1 cellular context compared by ENCODE assay signal in the genomic region with DNA sequence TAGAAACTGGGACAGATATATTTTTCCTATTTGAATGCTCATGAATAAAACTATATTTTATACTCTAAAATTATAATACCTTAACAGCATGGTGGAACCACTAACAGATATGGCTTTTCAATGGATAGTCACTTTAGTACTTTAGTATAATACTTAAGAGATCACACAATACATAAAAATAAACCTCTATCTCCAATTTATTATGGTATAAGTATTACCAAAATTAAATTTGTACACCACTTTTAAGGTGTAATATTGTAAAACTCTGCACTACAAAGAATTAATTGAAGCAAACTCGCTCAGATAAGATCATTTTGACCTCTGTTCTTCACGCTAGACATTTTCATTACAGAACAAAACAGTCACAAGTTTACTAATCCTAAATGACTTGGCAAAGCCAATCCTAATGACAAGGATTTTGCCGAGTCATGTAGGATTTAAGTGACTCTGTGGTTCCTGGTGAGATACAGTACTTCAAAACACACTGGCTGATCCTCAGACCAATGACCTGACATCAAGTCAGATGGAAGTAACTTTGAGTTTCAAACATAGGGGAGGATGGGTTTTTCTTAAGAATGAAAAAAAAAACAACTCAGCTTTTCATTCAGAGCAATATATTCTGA.
TF ChIP-seq lines count a peak whose summit lies in the region.

No MANE protein-coding gene starts in this region.

TF ChIP-seq in K562, 482 proteins besides CTCF, POLR2A, EP300 and RAD21 (continued from another document and continues in another):
- TF ChIP-seq NCOA4 (IDR thresholded peaks at IDR 0.05; ENCODE audit: partially characterized antibody): no peak
- TF ChIP-seq, protein P1, sequence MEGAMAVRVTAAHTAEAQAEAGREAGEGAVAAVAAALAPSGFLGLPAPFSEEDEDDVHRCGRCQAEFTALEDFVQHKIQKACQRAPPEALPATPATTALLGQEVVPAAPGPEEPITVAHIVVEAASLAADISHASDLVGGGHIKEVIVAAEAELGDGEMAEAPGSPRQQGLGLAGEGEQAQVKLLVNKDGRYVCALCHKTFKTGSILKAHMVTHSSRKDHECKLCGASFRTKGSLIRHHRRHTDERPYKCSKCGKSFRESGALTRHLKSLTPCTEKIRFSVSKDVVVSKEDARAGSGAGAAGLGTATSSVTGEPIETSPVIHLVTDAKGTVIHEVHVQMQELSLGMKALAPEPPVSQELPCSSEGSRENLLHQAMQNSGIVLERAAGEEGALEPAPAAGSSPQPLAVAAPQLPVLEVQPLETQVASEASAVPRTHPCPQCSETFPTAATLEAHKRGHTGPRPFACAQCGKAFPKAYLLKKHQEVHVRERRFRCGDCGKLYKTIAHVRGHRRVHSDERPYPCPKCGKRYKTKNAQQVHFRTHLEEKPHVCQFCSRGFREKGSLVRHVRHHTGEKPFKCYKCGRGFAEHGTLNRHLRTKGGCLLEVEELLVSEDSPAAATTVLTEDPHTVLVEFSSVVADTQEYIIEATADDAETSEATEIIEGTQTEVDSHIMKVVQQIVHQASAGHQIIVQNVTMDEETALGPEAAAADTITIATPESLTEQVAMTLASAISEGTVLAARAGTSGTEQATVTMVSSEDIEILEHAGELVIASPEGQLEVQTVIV (CRISPR knock-in tag; IDR thresholded peaks at IDR 0.05; ENCODE audit: borderline replicate concordance): no peak
- no peak for TF ChIP-seq PRMT5 (CRISPR knock-in tag; IDR thresholded peaks at IDR 0.05)
- peak; percentile 100 for TF ChIP-seq ZNF316 (IDR thresholded peaks at IDR 0.05)
- TF ChIP-seq CBFB (CRISPR knock-in tag; IDR thresholded peaks at IDR 0.05): no peak
- no peak for TF ChIP-seq NR2C2 (CRISPR knock-in tag; IDR thresholded peaks at IDR 0.05)
- peak; percentile 82 for TF ChIP-seq NR2C2 (tag; IDR thresholded peaks at IDR 0.05)
- TF ChIP-seq PRPF4 (IDR thresholded peaks at IDR 0.05; ENCODE audit: insufficient read depth, low read depth, low read length, poor library complexity, severe bottlenecking): no peak
- TF ChIP-seq, protein P2, sequence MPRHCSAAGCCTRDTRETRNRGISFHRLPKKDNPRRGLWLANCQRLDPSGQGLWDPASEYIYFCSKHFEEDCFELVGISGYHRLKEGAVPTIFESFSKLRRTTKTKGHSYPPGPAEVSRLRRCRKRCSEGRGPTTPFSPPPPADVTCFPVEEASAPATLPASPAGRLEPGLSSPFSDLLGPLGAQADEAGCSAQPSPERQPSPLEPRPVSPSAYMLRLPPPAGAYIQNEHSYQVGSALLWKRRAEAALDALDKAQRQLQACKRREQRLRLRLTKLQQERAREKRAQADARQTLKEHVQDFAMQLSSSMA (CRISPR knock-in tag; IDR thresholded peaks at IDR 0.05): no peak
- TF ChIP-seq ARID1B (IDR thresholded peaks at IDR 0.05): peak; percentile 86
- TF ChIP-seq PTBP1 (IDR thresholded peaks at IDR 0.05; ENCODE audit: low read depth, low read length): no peak
- TF ChIP-seq EGR1 (conservative IDR thresholded peaks at IDR 0.05): no peak
- no peak for TF ChIP-seq HMGN3 (IDR thresholded peaks at IDR 0.05; ENCODE audit: borderline replicate concordance, extremely low read depth, insufficient read length, low read depth, low read length)
- no peak; the same call in 1 of the 2 replicates for TF ChIP-seq ZNF263 (CRISPR knock-in tag; IDR thresholded peaks at IDR 0.05; ENCODE audit: borderline replicate concordance)
- TF ChIP-seq RBM14 (IDR thresholded peaks at IDR 0.05; ENCODE audit: borderline replicate concordance, insufficient read depth, low read depth, low read length): no peak
- TF ChIP-seq, protein P3, sequence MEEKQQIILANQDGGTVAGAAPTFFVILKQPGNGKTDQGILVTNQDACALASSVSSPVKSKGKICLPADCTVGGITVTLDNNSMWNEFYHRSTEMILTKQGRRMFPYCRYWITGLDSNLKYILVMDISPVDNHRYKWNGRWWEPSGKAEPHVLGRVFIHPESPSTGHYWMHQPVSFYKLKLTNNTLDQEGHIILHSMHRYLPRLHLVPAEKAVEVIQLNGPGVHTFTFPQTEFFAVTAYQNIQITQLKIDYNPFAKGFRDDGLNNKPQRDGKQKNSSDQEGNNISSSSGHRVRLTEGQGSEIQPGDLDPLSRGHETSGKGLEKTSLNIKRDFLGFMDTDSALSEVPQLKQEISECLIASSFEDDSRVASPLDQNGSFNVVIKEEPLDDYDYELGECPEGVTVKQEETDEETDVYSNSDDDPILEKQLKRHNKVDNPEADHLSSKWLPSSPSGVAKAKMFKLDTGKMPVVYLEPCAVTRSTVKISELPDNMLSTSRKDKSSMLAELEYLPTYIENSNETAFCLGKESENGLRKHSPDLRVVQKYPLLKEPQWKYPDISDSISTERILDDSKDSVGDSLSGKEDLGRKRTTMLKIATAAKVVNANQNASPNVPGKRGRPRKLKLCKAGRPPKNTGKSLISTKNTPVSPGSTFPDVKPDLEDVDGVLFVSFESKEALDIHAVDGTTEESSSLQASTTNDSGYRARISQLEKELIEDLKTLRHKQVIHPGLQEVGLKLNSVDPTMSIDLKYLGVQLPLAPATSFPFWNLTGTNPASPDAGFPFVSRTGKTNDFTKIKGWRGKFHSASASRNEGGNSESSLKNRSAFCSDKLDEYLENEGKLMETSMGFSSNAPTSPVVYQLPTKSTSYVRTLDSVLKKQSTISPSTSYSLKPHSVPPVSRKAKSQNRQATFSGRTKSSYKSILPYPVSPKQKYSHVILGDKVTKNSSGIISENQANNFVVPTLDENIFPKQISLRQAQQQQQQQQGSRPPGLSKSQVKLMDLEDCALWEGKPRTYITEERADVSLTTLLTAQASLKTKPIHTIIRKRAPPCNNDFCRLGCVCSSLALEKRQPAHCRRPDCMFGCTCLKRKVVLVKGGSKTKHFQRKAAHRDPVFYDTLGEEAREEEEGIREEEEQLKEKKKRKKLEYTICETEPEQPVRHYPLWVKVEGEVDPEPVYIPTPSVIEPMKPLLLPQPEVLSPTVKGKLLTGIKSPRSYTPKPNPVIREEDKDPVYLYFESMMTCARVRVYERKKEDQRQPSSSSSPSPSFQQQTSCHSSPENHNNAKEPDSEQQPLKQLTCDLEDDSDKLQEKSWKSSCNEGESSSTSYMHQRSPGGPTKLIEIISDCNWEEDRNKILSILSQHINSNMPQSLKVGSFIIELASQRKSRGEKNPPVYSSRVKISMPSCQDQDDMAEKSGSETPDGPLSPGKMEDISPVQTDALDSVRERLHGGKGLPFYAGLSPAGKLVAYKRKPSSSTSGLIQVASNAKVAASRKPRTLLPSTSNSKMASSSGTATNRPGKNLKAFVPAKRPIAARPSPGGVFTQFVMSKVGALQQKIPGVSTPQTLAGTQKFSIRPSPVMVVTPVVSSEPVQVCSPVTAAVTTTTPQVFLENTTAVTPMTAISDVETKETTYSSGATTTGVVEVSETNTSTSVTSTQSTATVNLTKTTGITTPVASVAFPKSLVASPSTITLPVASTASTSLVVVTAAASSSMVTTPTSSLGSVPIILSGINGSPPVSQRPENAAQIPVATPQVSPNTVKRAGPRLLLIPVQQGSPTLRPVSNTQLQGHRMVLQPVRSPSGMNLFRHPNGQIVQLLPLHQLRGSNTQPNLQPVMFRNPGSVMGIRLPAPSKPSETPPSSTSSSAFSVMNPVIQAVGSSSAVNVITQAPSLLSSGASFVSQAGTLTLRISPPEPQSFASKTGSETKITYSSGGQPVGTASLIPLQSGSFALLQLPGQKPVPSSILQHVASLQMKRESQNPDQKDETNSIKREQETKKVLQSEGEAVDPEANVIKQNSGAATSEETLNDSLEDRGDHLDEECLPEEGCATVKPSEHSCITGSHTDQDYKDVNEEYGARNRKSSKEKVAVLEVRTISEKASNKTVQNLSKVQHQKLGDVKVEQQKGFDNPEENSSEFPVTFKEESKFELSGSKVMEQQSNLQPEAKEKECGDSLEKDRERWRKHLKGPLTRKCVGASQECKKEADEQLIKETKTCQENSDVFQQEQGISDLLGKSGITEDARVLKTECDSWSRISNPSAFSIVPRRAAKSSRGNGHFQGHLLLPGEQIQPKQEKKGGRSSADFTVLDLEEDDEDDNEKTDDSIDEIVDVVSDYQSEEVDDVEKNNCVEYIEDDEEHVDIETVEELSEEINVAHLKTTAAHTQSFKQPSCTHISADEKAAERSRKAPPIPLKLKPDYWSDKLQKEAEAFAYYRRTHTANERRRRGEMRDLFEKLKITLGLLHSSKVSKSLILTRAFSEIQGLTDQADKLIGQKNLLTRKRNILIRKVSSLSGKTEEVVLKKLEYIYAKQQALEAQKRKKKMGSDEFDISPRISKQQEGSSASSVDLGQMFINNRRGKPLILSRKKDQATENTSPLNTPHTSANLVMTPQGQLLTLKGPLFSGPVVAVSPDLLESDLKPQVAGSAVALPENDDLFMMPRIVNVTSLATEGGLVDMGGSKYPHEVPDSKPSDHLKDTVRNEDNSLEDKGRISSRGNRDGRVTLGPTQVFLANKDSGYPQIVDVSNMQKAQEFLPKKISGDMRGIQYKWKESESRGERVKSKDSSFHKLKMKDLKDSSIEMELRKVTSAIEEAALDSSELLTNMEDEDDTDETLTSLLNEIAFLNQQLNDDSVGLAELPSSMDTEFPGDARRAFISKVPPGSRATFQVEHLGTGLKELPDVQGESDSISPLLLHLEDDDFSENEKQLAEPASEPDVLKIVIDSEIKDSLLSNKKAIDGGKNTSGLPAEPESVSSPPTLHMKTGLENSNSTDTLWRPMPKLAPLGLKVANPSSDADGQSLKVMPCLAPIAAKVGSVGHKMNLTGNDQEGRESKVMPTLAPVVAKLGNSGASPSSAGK (IDR thresholded peaks at IDR 0.05): peak; percentile 3; the same call in 1 of the 2 replicates
- TF ChIP-seq NFIC (IDR thresholded peaks at IDR 0.05): peak; percentile 29
- no peak for TF ChIP-seq SMARCA5 (IDR thresholded peaks at IDR 0.05)
- 0 out of 2 replicates have a peak, but pooled peaks have one; percentile 9 for TF ChIP-seq MTA2 (IDR thresholded peaks at IDR 0.05; ENCODE audit: low read depth)
- TF ChIP-seq RNF2 (IDR thresholded peaks at IDR 0.05): peak; percentile 60
- TF ChIP-seq, protein P4, sequence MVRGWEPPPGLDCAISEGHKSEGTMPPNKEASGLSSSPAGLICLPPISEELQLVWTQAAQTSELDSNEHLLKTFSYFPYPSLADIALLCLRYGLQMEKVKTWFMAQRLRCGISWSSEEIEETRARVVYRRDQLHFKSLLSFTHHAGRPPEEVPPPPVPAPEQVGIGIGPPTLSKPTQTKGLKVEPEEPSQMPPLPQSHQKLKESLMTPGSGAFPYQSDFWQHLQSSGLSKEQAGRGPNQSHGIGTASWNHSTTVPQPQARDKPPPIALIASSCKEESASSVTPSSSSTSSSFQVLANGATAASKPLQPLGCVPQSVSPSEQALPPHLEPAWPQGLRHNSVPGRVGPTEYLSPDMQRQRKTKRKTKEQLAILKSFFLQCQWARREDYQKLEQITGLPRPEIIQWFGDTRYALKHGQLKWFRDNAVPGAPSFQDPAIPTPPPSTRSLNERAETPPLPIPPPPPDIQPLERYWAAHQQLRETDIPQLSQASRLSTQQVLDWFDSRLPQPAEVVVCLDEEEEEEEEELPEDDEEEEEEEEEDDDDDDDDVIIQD (CRISPR knock-in tag; IDR thresholded peaks at IDR 0.05): no peak
- TF ChIP-seq, protein P5, sequence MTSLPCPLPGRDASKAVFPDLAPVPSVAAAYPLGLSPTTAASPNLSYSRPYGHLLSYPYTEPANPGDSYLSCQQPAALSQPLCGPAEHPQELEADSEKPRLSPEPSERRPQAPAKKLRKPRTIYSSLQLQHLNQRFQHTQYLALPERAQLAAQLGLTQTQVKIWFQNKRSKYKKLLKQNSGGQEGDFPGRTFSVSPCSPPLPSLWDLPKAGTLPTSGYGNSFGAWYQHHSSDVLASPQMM (CRISPR knock-in tag; IDR thresholded peaks at IDR 0.05): no peak
- TF ChIP-seq FOXJ3 (CRISPR knock-in tag; IDR thresholded peaks at IDR 0.05): no peak
- no peak for TF ChIP-seq PHB2 (IDR thresholded peaks at IDR 0.05; ENCODE audit: low read depth)
- TF ChIP-seq SP2 (IDR thresholded peaks at IDR 0.05; ENCODE audit: extremely low read depth, low read depth, low read length, poor library complexity, severe bottlenecking): no peak
- TF ChIP-seq, protein P6, sequence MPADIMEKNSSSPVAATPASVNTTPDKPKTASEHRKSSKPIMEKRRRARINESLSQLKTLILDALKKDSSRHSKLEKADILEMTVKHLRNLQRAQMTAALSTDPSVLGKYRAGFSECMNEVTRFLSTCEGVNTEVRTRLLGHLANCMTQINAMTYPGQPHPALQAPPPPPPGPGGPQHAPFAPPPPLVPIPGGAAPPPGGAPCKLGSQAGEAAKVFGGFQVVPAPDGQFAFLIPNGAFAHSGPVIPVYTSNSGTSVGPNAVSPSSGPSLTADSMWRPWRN (IDR thresholded peaks at IDR 0.05; ENCODE audit: low read depth): peak; percentile 70; the same call in 1 of the 2 replicates
- no peak for TF ChIP-seq CHCHD3 (CRISPR knock-in tag; IDR thresholded peaks at IDR 0.05)
- TF ChIP-seq ZNF140 (CRISPR knock-in tag; IDR thresholded peaks at IDR 0.05): no peak
- TF ChIP-seq RBFOX2 (IDR thresholded peaks at IDR 0.05; ENCODE audit: low read depth, low read length): no peak
- TF ChIP-seq C11orf30 (IDR thresholded peaks at IDR 0.05; ENCODE audit: low read depth): peak; percentile 99
- no peak for TF ChIP-seq TBP (optimal IDR thresholded peaks at IDR 0.05; ENCODE audit: low read depth, low read length)
- no peak for TF ChIP-seq MYNN (IDR thresholded peaks at IDR 0.05)
- no peak for TF ChIP-seq MYNN (CRISPR knock-in tag; IDR thresholded peaks at IDR 0.05)
- TF ChIP-seq, protein P7, sequence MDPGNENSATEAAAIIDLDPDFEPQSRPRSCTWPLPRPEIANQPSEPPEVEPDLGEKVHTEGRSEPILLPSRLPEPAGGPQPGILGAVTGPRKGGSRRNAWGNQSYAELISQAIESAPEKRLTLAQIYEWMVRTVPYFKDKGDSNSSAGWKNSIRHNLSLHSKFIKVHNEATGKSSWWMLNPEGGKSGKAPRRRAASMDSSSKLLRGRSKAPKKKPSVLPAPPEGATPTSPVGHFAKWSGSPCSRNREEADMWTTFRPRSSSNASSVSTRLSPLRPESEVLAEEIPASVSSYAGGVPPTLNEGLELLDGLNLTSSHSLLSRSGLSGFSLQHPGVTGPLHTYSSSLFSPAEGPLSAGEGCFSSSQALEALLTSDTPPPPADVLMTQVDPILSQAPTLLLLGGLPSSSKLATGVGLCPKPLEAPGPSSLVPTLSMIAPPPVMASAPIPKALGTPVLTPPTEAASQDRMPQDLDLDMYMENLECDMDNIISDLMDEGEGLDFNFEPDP (CRISPR knock-in tag; IDR thresholded peaks at IDR 0.05): no peak
- TF ChIP-seq, protein P8, sequence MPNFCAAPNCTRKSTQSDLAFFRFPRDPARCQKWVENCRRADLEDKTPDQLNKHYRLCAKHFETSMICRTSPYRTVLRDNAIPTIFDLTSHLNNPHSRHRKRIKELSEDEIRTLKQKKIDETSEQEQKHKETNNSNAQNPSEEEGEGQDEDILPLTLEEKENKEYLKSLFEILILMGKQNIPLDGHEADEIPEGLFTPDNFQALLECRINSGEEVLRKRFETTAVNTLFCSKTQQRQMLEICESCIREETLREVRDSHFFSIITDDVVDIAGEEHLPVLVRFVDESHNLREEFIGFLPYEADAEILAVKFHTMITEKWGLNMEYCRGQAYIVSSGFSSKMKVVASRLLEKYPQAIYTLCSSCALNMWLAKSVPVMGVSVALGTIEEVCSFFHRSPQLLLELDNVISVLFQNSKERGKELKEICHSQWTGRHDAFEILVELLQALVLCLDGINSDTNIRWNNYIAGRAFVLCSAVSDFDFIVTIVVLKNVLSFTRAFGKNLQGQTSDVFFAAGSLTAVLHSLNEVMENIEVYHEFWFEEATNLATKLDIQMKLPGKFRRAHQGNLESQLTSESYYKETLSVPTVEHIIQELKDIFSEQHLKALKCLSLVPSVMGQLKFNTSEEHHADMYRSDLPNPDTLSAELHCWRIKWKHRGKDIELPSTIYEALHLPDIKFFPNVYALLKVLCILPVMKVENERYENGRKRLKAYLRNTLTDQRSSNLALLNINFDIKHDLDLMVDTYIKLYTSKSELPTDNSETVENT (CRISPR knock-in tag; IDR thresholded peaks at IDR 0.05): no peak
- TF ChIP-seq KDM2B (CRISPR knock-in tag; IDR thresholded peaks at IDR 0.05): no peak
- no peak for TF ChIP-seq MAZ (CRISPR knock-in tag; conservative IDR thresholded peaks at IDR 0.05 in 1 of 2, IDR thresholded peaks at IDR 0.05 in 1 of 2)
- no peak for TF ChIP-seq EZH2 (IDR thresholded peaks at IDR 0.05; ENCODE audit: borderline replicate concordance, low read depth, low read length)
- TF ChIP-seq SAFB2 (IDR thresholded peaks at IDR 0.05; ENCODE audit: borderline replicate concordance, low read depth, low read length, severe bottlenecking): no peak
